In genomic region chr20:18567739-18568091, GRCh38 we compare ENCODE assay signal across 1 cellular context.
TF ChIP-seq lines count a peak whose summit lies in the region.

No MANE protein-coding gene starts in this region.

TF ChIP-seq in HepG2, 621 proteins besides CTCF, POLR2A, EP300 and RAD21:
- peak; percentile 62 for TF ChIP-seq KDM5A (IDR thresholded peaks at IDR 0.05; ENCODE audit: borderline replicate concordance, low read length)
- TF ChIP-seq TOE1 (CRISPR knock-in tag; IDR thresholded peaks at IDR 0.05), result no peak
- 0 out of 2 replicates have a peak, but pooled peaks have one; percentile 43 for TF ChIP-seq DMTF1 (CRISPR knock-in tag; IDR thresholded peaks at IDR 0.05)
- TF ChIP-seq ZBTB3 (CRISPR knock-in tag; IDR thresholded peaks at IDR 0.05; ENCODE audit: borderline replicate concordance, low read depth), result 0 out of 2 replicates have a peak, but pooled peaks have one; percentile 61
- peak; percentile 6; the same call in 1 of the 2 replicates for TF ChIP-seq SIX1 (CRISPR knock-in tag; IDR thresholded peaks at IDR 0.05; ENCODE audit: borderline replicate concordance)
- TF ChIP-seq TOPORS (CRISPR knock-in tag; IDR thresholded peaks at IDR 0.05), result no peak; the same call in 1 of the 2 replicates
- TF ChIP-seq AKAP8 (CRISPR knock-in tag; IDR thresholded peaks at IDR 0.05), result peak; percentile 8; the same call in 1 of the 2 replicates
- 0 out of 2 replicates have a peak, but pooled peaks have one; percentile 42 for TF ChIP-seq GTF2F1 (IDR thresholded peaks at IDR 0.05; ENCODE audit: low read length)
- 0 out of 2 replicates have a peak, but pooled peaks have one; percentile 22 for TF ChIP-seq NAIF1 (CRISPR knock-in tag; IDR thresholded peaks at IDR 0.05; ENCODE audit: borderline replicate concordance)
- TF ChIP-seq ZSCAN5A (CRISPR knock-in tag; IDR thresholded peaks at IDR 0.05; ENCODE audit: borderline replicate concordance), result 0 out of 2 replicates have a peak, but pooled peaks have one; percentile 4
- TF ChIP-seq ATF1 (CRISPR knock-in tag; IDR thresholded peaks at IDR 0.05), result peak; percentile 4; the same call in 1 of the 2 replicates
- TF ChIP-seq NR2F1 (CRISPR knock-in tag; IDR thresholded peaks at IDR 0.05), result 0 out of 4 replicates have a peak, but pooled peaks of 1 of the 2 experiments have one; percentile 3
- peak; percentile 43; the same call in 1 of the 2 replicates for TF ChIP-seq ZNF501 (CRISPR knock-in tag; IDR thresholded peaks at IDR 0.05)
- TF ChIP-seq ZNF749 (CRISPR knock-in tag; IDR thresholded peaks at IDR 0.05; ENCODE audit: borderline replicate concordance), result no peak
- 0 out of 2 replicates have a peak, but pooled peaks have one; percentile 39 for TF ChIP-seq ZNF468 (CRISPR knock-in tag; IDR thresholded peaks at IDR 0.05)
- TF ChIP-seq FLYWCH1 (CRISPR knock-in tag; IDR thresholded peaks at IDR 0.05), result no peak
TF ChIP-seq in HepG2: peak in this region for 12.
